23 cellular contexts compared by ENCODE assay signal in genomic region chr3:39358302-39358701, GRCh38. TPM values are rescaled to one million over a fixed set of nuclear protein-coding genes. Genes with fewer than 3 reads are reported as not detected.
DNase-seq lines count a peak whose midpoint lies in the region; ATAC-seq and TF ChIP-seq lines count a peak whose summit lies in the region.
"Had no signal": no experiment of that assay in that cellular context is flagged by ENCODE, and none has a peak within 500 bp of the region (broad histone marks: within the 10 kb centered on the region; RNA-seq: fewer than 3 reads in every experiment).

No MANE protein-coding gene starts in this region.

- H3K27me3 Mint-ChIP-seq in CD4-positive, CD25-positive, alpha-beta regulatory T cell: no peaks in the 10 kb centered on the region
- H3K27me3 Mint-ChIP-seq in T-helper 2 cell treated with Interferon-gamma antibody and Interleukin-4, amounts not matched to agents 5 μg/mL and 100 μg/mL, for 36 hours (ENCODE audit: low read depth): peaks cover 3% of the 10 kb centered on the region
- H3K27me3 Mint-ChIP-seq in naive thymus-derived CD8-positive, alpha-beta T cell: peaks cover 0 to 2% (median 0%) of the 10 kb centered on the region in 5 donors

- no peak for TF ChIP-seq CTCF in DND-41 (IDR thresholded peaks at IDR 0.05; ENCODE audit: borderline replicate concordance, extremely low read depth, low read length, poor library complexity, severe bottlenecking)

- peak overlapping the region; percentile 65 for H3K4me2 ChIP-seq in DND-41 (ENCODE audit: insufficient read depth, low read length)

- H3K4me3 Mint-ChIP-seq in CD4-positive, CD25-positive, alpha-beta regulatory T cell: peak overlapping the region in 2 of 4 donors; percentile 8 to 73
- peak overlapping the region; percentile 66 for H3K4me3 Mint-ChIP-seq in T-helper 2 cell treated with Interferon-gamma antibody and Interleukin-4, amounts not matched to agents 5 μg/mL and 100 μg/mL, for 36 hours
- H3K4me3 Mint-ChIP-seq in naive thymus-derived CD8-positive, alpha-beta T cell: peak overlapping the region in 6 of 10 donors; percentile 0 to 49 (median 28)

- no peaks in the 10 kb centered on the region for H3K9me3 ChIP-seq in CD4-positive, CD25-positive, alpha-beta regulatory T cell (ENCODE audit: control insufficient read depth in 2 of 2, low read length in 2 of 2)
- no peaks in the 10 kb centered on the region for H3K9me3 ChIP-seq in DND-41 (ENCODE audit: insufficient read depth, low read length, severe bottlenecking)
- H3K9me3 ChIP-seq: BE2C, SJCRH30 had no signal

- peak in 2 of 3 donors; percentile 26 to 38 for DNase-seq in CD4-positive, CD25-positive, alpha-beta regulatory T cell
- peak; percentile 69 for DNase-seq in DND-41
- DNase-seq in T-helper 2 cell treated with Interferon-gamma antibody and Interleukin-4, amounts not matched to agents 5 μg/mL and 100 μg/mL, for 36 hours (ENCODE audit: low spot score): no peak
- peak in 1 of 10 donors; percentile 21 for DNase-seq in naive thymus-derived CD8-positive, alpha-beta T cell
- no peak for DNase-seq in activated effector memory CD4-positive, alpha-beta T cell treated with anti-CD3 and anti-CD28 coated beads, Interleukin-2, amount 50 U/mL, for 16 hours
- DNase-seq: BE2C, COR-L47, DMS79 treated with DMSO at 0.1 percent for 48 hours, H7, KG1, NCI-H1105, NCI-H146, NCI-H2029, NCI-H2227 treated with DMSO at 0.1 percent for 48 hours, NCI-H510A treated with DMSO at 0.1 percent for 48 hours, NCI-H748 treated with DMSO at 0.1 percent for 48 hours, OCI-M1, SJCRH30 had no signal

- peak overlapping the region; percentile 33 for H3K4me3 ChIP-seq in CD4-positive, CD25-positive, alpha-beta regulatory T cell (ENCODE audit: low read depth, low read length)
- H3K4me3 ChIP-seq in DND-41 (ENCODE audit: low read depth in 1 of 2, low read length in 2 of 2): peak overlapping the region in 1 of 2 experiments; percentile 29; a peak in 2 of 4 replicates
- H3K4me3 ChIP-seq: GM12878, SJCRH30 had no signal

- H3K4me1 Mint-ChIP-seq in CD4-positive, CD25-positive, alpha-beta regulatory T cell: peaks cover 27 to 60% (median 46%) of the 10 kb centered on the region in 4 donors
- peaks cover 64% of the 10 kb centered on the region for H3K4me1 Mint-ChIP-seq in T-helper 2 cell treated with Interferon-gamma antibody and Interleukin-4, amounts not matched to agents 5 μg/mL and 100 μg/mL, for 36 hours (ENCODE audit: low read depth)
- peaks cover 19 to 53% (median 45%) of the 10 kb centered on the region in 4 donors for H3K4me1 Mint-ChIP-seq in naive thymus-derived CD8-positive, alpha-beta T cell

- no peaks in the 10 kb centered on the region for H3K27me3 ChIP-seq in CD4-positive, CD25-positive, alpha-beta regulatory T cell (ENCODE audit: control insufficient read depth, insufficient read depth, low read length)
- H3K27me3 ChIP-seq in DND-41 (ENCODE audit: insufficient read depth, low read length, poor library complexity): no peaks in the 10 kb centered on the region
- H3K27me3 ChIP-seq: BE2C, SJCRH30 had no signal

- H2AFZ ChIP-seq in DND-41 (ENCODE audit: low read depth, low read length): peak overlapping the region; percentile 41; the same call in 1 of the 2 replicates

- H3K36me3 Mint-ChIP-seq in CD4-positive, CD25-positive, alpha-beta regulatory T cell: no peaks in the 10 kb centered on the region
- peaks cover 36% of the 10 kb centered on the region for H3K36me3 Mint-ChIP-seq in T-helper 2 cell treated with Interferon-gamma antibody and Interleukin-4, amounts not matched to agents 5 μg/mL and 100 μg/mL, for 36 hours (ENCODE audit: low read depth)
- no peaks in the 10 kb centered on the region for H3K36me3 Mint-ChIP-seq in naive thymus-derived CD8-positive, alpha-beta T cell

- no peaks in the 10 kb centered on the region for H4K20me1 ChIP-seq in DND-41 (ENCODE audit: insufficient read depth, low read length)

- POLR2A ChIA-PET in naive thymus-derived CD8-positive, alpha-beta T cell (lab: Charles Lee): interaction anchor here (0.7 kb wide), 1 partner anchor 18 kb away, joined by 5 read pairs; no protein-coding TSS in a partner anchor

- H3K79me2 ChIP-seq in DND-41 (ENCODE audit: insufficient read depth, low read length): peaks cover 42% of the 10 kb centered on the region

- peak overlapping the region; percentile 62 for H3K9ac ChIP-seq in DND-41 (ENCODE audit: low read depth, low read length)

- H3K9me3 Mint-ChIP-seq in CD4-positive, CD25-positive, alpha-beta regulatory T cell: no peaks in the 10 kb centered on the region
- H3K9me3 Mint-ChIP-seq in T-helper 2 cell treated with Interferon-gamma antibody and Interleukin-4, amounts not matched to agents 5 μg/mL and 100 μg/mL, for 36 hours: peaks cover 13% of the 10 kb centered on the region
- H3K9me3 Mint-ChIP-seq in naive thymus-derived CD8-positive, alpha-beta T cell: no peaks in the 10 kb centered on the region

- no peak for ATAC-seq in CD4-positive, CD25-positive, alpha-beta regulatory T cell (ENCODE audit: low read depth in 2 of 2)
- ATAC-seq in DND-41 (ENCODE audit: insufficient read depth, low read depth) (peak; percentile 23), GM21786 (IDR thresholded peaks at IDR 0.05; ENCODE audit: unreplicated experiment) (no peak), HG02973 (IDR thresholded peaks at IDR 0.05; ENCODE audit: unreplicated experiment) (no peak)
- ATAC-seq in naive thymus-derived CD8-positive, alpha-beta T cell: no peak
- ATAC-seq: GM12878, HepG2 had no signal

- peaks cover 42% of the 10 kb centered on the region for H3K4me1 ChIP-seq in CD4-positive, CD25-positive, alpha-beta regulatory T cell (ENCODE audit: control insufficient read depth, insufficient read depth, low read length, poor library complexity, severe bottlenecking)
- peaks cover 100% of the 10 kb centered on the region for H3K4me1 ChIP-seq in DND-41 (ENCODE audit: insufficient read depth, low read length)
- H3K4me1 ChIP-seq: BE2C, SJCRH30 had no signal

- peak overlapping the region in 2 of 3 donors; percentile 46 to 53 for H3K27ac Mint-ChIP-seq in CD4-positive, CD25-positive, alpha-beta regulatory T cell
- peak overlapping the region; percentile 77 for H3K27ac Mint-ChIP-seq in T-helper 2 cell treated with Interferon-gamma antibody and Interleukin-4, amounts not matched to agents 5 μg/mL and 100 μg/mL, for 36 hours
- H3K27ac Mint-ChIP-seq in naive thymus-derived CD8-positive, alpha-beta T cell: peak overlapping the region in 2 of 10 donors; percentile 78 to 86

- H3K36me3 ChIP-seq in CD4-positive, CD25-positive, alpha-beta regulatory T cell (ENCODE audit: control insufficient read depth, insufficient read depth, low read length): no peaks in the 10 kb centered on the region
- H3K36me3 ChIP-seq in DND-41 (ENCODE audit: insufficient read depth, low read length): no peaks in the 10 kb centered on the region
- H3K36me3 ChIP-seq: BE2C, SJCRH30 had no signal

- H3K27ac ChIP-seq in CD4-positive, CD25-positive, alpha-beta regulatory T cell (ENCODE audit: insufficient read depth, low read length, poor library complexity, severe bottlenecking): peak overlapping the region; percentile 33
- H3K27ac ChIP-seq in DND-41 (ENCODE audit: low read length): peak overlapping the region; percentile 99
- H3K27ac ChIP-seq: SJCRH30 had no signal

RNA-seq across cellular contexts. Expression of gene SLC25A38, which starts 24.9 kb away (rescaled TPM):
- total RNA-seq in CD4-positive, CD25-positive, alpha-beta regulatory T cell: 52.2 TPM
- polyA plus RNA-seq in CD4-positive, CD25-positive, alpha-beta regulatory T cell: 10 to 100 TPM; 60.9 to 70.1 (median 65.4) TPM
- 10 to 100 TPM; 51.7 to 52.2 TPM for total RNA-seq in naive thymus-derived CD8-positive, alpha-beta T cell
- 10 to 100 TPM; 34.2 to 53.4 (median 43.2) TPM for polyA plus RNA-seq in naive thymus-derived CD8-positive, alpha-beta T cell

RNA-seq across cellular contexts. Expression of gene CCR8, which starts 28.8 kb away (rescaled TPM):
- 87.2 TPM for total RNA-seq in CD4-positive, CD25-positive, alpha-beta regulatory T cell
- polyA plus RNA-seq in CD4-positive, CD25-positive, alpha-beta regulatory T cell: 10 to 100 TPM; 33.6 to 61.6 (median 52.1) TPM
- not detected for total RNA-seq in naive thymus-derived CD8-positive, alpha-beta T cell
- polyA plus RNA-seq in naive thymus-derived CD8-positive, alpha-beta T cell: under 1 TPM in 1 of 3 donors, not detected in 2; 0.24 TPM
- total RNA-seq: A673, H7, HepG2, SJCRH30 had no signal
- polyA plus RNA-seq: HepG2 had no signal

RNA-seq across cellular contexts. Expression of gene RPSA, which starts 48.2 kb away (rescaled TPM):
- 1,171 TPM for total RNA-seq in CD4-positive, CD25-positive, alpha-beta regulatory T cell
- 1,000 to 10,000 TPM in 2 of 4 donors, 100 to 1,000 TPM in 2; 939 to 1,327 (median 1,114) TPM for polyA plus RNA-seq in CD4-positive, CD25-positive, alpha-beta regulatory T cell
- total RNA-seq in naive thymus-derived CD8-positive, alpha-beta T cell: 1,000 to 10,000 TPM; 1,560 to 1,579 TPM
- polyA plus RNA-seq in naive thymus-derived CD8-positive, alpha-beta T cell: 1,000 to 10,000 TPM; 1,242 to 1,388 (median 1,323) TPM

Comparison
In these comparisons a context has a peak if more than half of its experiments do, and no peak if none do; other contexts are left out.
1. DNase-seq: peak in CD4-positive, CD25-positive, alpha-beta regulatory T cell (2 of 3) and DND-41 (single experiment); none in T-helper 2 cell treated with Interferon-gamma antibody and Interleukin-4, amounts not matched to agents 5 μg/mL and 100 μg/mL, for 36 hours (single experiment) and activated effector memory CD4-positive, alpha-beta T cell treated with anti-CD3 and anti-CD28 coated beads, Interleukin-2, amount 50 U/mL, for 16 hours (single experiment).
2. RNA of gene CCR8, which starts 28.8 kb away (total RNA-seq): 87.2 TPM in CD4-positive, CD25-positive, alpha-beta regulatory T cell (single experiment); not detected in naive thymus-derived CD8-positive, alpha-beta T cell; every median in the first group is over 10 times any median in the second.